8 cellular contexts compared by ENCODE assay signal in the genomic region with DNA sequence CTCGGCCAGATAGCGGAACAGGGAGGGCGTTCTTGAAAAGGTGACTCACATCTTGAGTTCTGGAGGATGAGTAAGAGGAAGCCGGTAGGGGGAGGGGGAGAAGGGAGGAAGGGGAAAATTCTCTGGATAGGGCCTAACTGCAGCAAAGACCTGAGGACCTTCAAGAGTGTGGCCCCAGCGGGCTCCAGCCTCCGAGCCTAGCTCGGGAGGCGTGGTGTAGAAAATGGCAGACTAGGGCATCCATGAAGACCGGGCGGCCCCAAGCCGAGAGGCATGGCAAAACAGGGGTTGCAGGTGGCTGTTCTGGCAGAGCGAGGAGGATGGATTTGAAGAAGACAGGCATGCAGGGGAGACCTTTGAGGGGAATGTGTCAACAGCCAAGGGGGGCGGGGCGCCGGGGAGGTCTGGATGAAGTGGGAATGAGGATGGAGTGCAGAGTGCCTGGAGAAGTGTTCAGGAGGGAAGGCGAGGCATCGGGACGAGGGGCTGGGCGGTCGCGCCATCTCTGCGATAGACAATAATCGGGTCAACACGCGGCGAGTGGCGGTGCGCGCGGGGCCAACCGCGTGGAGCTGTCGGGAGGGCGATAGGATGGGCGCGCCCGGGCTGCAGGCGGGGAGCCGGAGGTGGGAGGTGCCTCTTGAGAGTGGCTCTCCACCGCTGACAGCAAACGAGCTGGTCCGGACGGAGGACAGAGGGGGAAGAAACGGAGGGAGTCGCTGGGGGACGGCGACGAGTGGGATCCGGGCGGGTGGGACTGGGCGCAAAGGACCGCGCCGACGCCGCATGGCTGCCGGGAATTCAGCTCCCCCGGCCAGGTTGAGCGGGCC. TPM values are rescaled to one million over a fixed set of nuclear protein-coding genes. Genes with fewer than 3 reads are reported as not detected.
A peak's percentile ranks its signal among the peaks of the same experiment; 100 is the strongest.
DNase-seq lines count a peak whose midpoint lies in the region; ATAC-seq and TF ChIP-seq lines count a peak whose summit lies in the region.

No MANE protein-coding gene starts in this region.

- peak overlapping the region; percentile 65 for H3K27ac ChIP-seq in HL-60 (replicated peaks)
- H3K27ac ChIP-seq in rectal smooth muscle tissue (ENCODE audit: low read depth, low read length) = peak overlapping the region; percentile 63

- H3K4me3 ChIP-seq in HL-60 (replicated peaks; ENCODE audit: insufficient read depth, low read length) (peak overlapping the region; percentile 15), adipocyte (ENCODE audit: low read length) (peak overlapping the region; percentile 76), rectal smooth muscle tissue (ENCODE audit: low read length) (peak overlapping the region; percentile 61)

- peak overlapping the region; percentile 61 for H3K9ac ChIP-seq in adipocyte (ENCODE audit: low read length)
- no peak overlapping the region for H3K9ac ChIP-seq in rectal smooth muscle tissue (ENCODE audit: low read length)

- no peak for TF ChIP-seq CTCF in HL-60 (IDR thresholded peaks at IDR 0.05; ENCODE audit: insufficient read depth, low read length)

- no peaks in the 10 kb centered on the region for H3K36me3 ChIP-seq in adipocyte (ENCODE audit: control insufficient read depth, insufficient read depth, low read length, severe bottlenecking)
- H3K36me3 ChIP-seq in rectal smooth muscle tissue (ENCODE audit: control insufficient read depth, insufficient read depth, low read length) = no peaks in the 10 kb centered on the region

- peaks cover 4% of the 10 kb centered on the region for H3K9me3 ChIP-seq in adipocyte (ENCODE audit: control insufficient read depth, low read length)

- in situ Hi-C loops in ACHN (cut with HindIII; ENCODE audit: low pct_ligation_motif_present, low pct_unique_long_range_greater_than_20kb, low sequenced_read_pairs) = no loop called here

- intact Hi-C loops in left ventricle myocardium superior (cut with micrococcal nuclease) = loop anchor here (5.0 kb wide), 1 partner anchor 70 kb away; no protein-coding TSS in a partner anchor

- peaks cover 43% of the 10 kb centered on the region for H3K4me1 ChIP-seq in adipocyte (ENCODE audit: control insufficient read depth, insufficient read depth, low read length)
- H3K4me1 ChIP-seq in rectal smooth muscle tissue (ENCODE audit: control insufficient read depth, insufficient read depth, low read length) = peaks cover 12% of the 10 kb centered on the region

- DNase-seq in ACHN = peak; percentile 91
- DNase-seq in HL-60 (ENCODE audit: low read depth in 1 of 2, low spot score in 1 of 2) = peak; percentile 80 to 96
- peak; percentile 90 to 94 for DNase-seq in SW 1271 (lab: John Stamatoyannopoulos, UW)
- peak; percentile 77 for DNase-seq in adipocyte (ENCODE audit: low read depth)
- peak; percentile 76 for DNase-seq in left ventricle myocardium superior

- H3K27me3 ChIP-seq in HL-60 (ENCODE audit: insufficient read depth, poor library complexity, severe bottlenecking) (no peaks in the 10 kb centered on the region), adipocyte (replicated peaks; ENCODE audit: control insufficient read depth, insufficient read depth, low read length) (no peaks in the 10 kb centered on the region), rectal smooth muscle tissue (ENCODE audit: control insufficient read depth, insufficient read depth, low read length) (no peaks in the 10 kb centered on the region)

- ATAC-seq in left ventricle myocardium superior (peak; percentile 51), HG02973 (IDR thresholded peaks at IDR 0.05; ENCODE audit: unreplicated experiment) (no peak), HG03196 (IDR thresholded peaks at IDR 0.05; ENCODE audit: unreplicated experiment) (no peak)

RNA-seq across cellular contexts. Expression of a gene that starts 40.0 kb away (rescaled TPM):
- total RNA-seq in left ventricle myocardium superior = 56.0 TPM

Comparison
In these comparisons a context has a peak if more than half of its experiments do, and no peak if none do; other contexts are left out.
1. H3K4me3 ChIP-seq: peak in every context shown above with its lines; median percentile 76 in adipocyte; 61 in rectal smooth muscle tissue; 15 in HL-60.